8 cellular contexts compared by ENCODE assay signal in genomic region chr17:4806770-4807533, GRCh38. TPM values are rescaled to one million over a fixed set of nuclear protein-coding genes. Genes with fewer than 3 reads are reported as not detected.
DNase-seq lines count a peak whose midpoint lies in the region; ATAC-seq and TF ChIP-seq lines count a peak whose summit lies in the region.

TSS of gene PLD2 (plus strand) at chr17:4807152. CDS start at chr17:4807773, 621 bp downstream.

- H3K4me1 ChIP-seq in GM23248 (ENCODE audit: insufficient read depth) (peaks cover 4% of the 10 kb centered on the region; the same call in 1 of the 2 replicates), Loucy (ENCODE audit: insufficient read depth, low read length, poor library complexity, severe bottlenecking) (peaks cover 4% of the 10 kb centered on the region), parathyroid adenoma (peaks cover 8% of the 10 kb centered on the region), thyroid gland (peaks cover 16 to 17% of the 10 kb centered on the region in 2 donors)

- no peak within 1 kb of the TSS for H3K27ac ChIP-seq in GM23248
- H3K27ac ChIP-seq in parathyroid adenoma, result no peak within 1 kb of the TSS
- H3K27ac ChIP-seq in thyroid gland, result peak within 1 kb of the TSS in 2 of 3 donors; percentile 35 to 63

- no peaks in the 10 kb centered on the region for H3K9me3 ChIP-seq in GM23248 (ENCODE audit: low read depth)
- H3K9me3 ChIP-seq in Loucy (ENCODE audit: insufficient read depth, low read depth, low read length), result no peaks in the 10 kb centered on the region
- no peaks in the 10 kb centered on the region for H3K9me3 ChIP-seq in parathyroid adenoma (ENCODE audit: control insufficient read depth, low read length)
- H3K9me3 ChIP-seq in thyroid gland, result no peaks in the 10 kb centered on the region

- peak; percentile 98 for ATAC-seq in Right ventricle myocardium superior (ENCODE audit: poor library complexity)

- peak; percentile 86 for DNase-seq in EL
- DNase-seq in GM23248, result peak; percentile 95
- DNase-seq in SW480 (ENCODE audit: low spot score), result peak; percentile 72
- peak; percentile 74 for DNase-seq in activated naive CD8-positive, alpha-beta T cell treated with anti-CD3 and anti-CD28 coated beads, Interleukin-2, amount 50 U/mL, for 16 hours (ENCODE audit: low read depth, low spot score)
- peak; percentile 94 for DNase-seq in Right ventricle myocardium superior
- DNase-seq in thyroid gland, result peak; percentile 85 to 90

- H3K4me2 ChIP-seq in GM23248 (ENCODE audit: unreplicated experiment) (peak within 1 kb of the TSS; percentile 78), Loucy (ENCODE audit: low read depth, low read length, poor library complexity, severe bottlenecking) (peak within 1 kb of the TSS; percentile 82), parathyroid adenoma (ENCODE audit: low read length) (peak within 1 kb of the TSS; percentile 83)

- TF ChIP-seq CTCF in Loucy (conservative IDR thresholded peaks at IDR 0.05; ENCODE audit: low read length) (no peak), parathyroid adenoma (IDR thresholded peaks at IDR 0.05) (no peak), thyroid gland (IDR thresholded peaks at IDR 0.05) (peak in 2 of 6 experiments; percentile 7 to 15)

- intact Hi-C loops in Right ventricle myocardium superior (cut with DNase I), result no loop called here
- intact Hi-C loops in thyroid gland (cut with DNase I), result no loop called here

- WGBS in GM23248 (ENCODE audit: low coverage in 1 of 2, low lambda C conversion rate in 2 of 2, missing lambda C conversion rate in 2 of 2), 2 experiments, result 1 to 2% methylated on average over 54 to 61 of the region's 103 CpGs
- 1 to 17% methylated on average over 1 to 36 of the region's 103 CpGs for WGBS in thyroid gland, 2 donors

- H3K36me3 ChIP-seq in GM23248 (ENCODE audit: low read depth) (no peaks in the 10 kb centered on the region), Loucy (ENCODE audit: insufficient read depth, low read length) (no peaks in the 10 kb centered on the region), parathyroid adenoma (ENCODE audit: control insufficient read depth, insufficient read depth, low read length) (no peaks in the 10 kb centered on the region), thyroid gland (no peaks in the 10 kb centered on the region)

- H4K20me1 ChIP-seq in GM23248 (ENCODE audit: insufficient read depth), result no peaks in the 10 kb centered on the region
- no peaks in the 10 kb centered on the region for H4K20me1 ChIP-seq in Loucy (ENCODE audit: insufficient read depth, low read length, poor library complexity, severe bottlenecking)

- peak within 1 kb of the TSS; percentile 88 for H3K4me3 ChIP-seq in GM23248
- H3K4me3 ChIP-seq in Loucy (ENCODE audit: low read length, poor library complexity, severe bottlenecking), result peak within 1 kb of the TSS; percentile 72
- peak within 1 kb of the TSS; percentile 71 for H3K4me3 ChIP-seq in parathyroid adenoma (ENCODE audit: low read depth, low read length)
- H3K4me3 ChIP-seq in thyroid gland (replicated peaks in 1 of 3), result peak within 1 kb of the TSS; percentile 24 to 74 (median 68)

- H3K9ac ChIP-seq in GM23248 (peak within 1 kb of the TSS; percentile 82), Loucy (ENCODE audit: low read depth, low read length, poor library complexity, severe bottlenecking) (peak within 1 kb of the TSS; percentile 58), parathyroid adenoma (peak within 1 kb of the TSS; percentile 61)

- H3K79me2 ChIP-seq in GM23248 (ENCODE audit: insufficient read depth) (no peaks in the 10 kb centered on the region), Loucy (ENCODE audit: insufficient read depth, low read length) (no peaks in the 10 kb centered on the region), parathyroid adenoma (no peaks in the 10 kb centered on the region)

- H2AFZ ChIP-seq in GM23248 (peak within 1 kb of the TSS; percentile 72), Loucy (ENCODE audit: low read length) (peak within 1 kb of the TSS; percentile 81), parathyroid adenoma (peak within 1 kb of the TSS; percentile 92)

- no peaks in the 10 kb centered on the region for H3K27me3 ChIP-seq in GM23248 (replicated peaks; ENCODE audit: insufficient read depth)
- peaks cover 17% of the 10 kb centered on the region for H3K27me3 ChIP-seq in Loucy (ENCODE audit: insufficient read depth, low read length, poor library complexity, severe bottlenecking)
- H3K27me3 ChIP-seq in parathyroid adenoma (ENCODE audit: control insufficient read depth, insufficient read depth, low read length), result no peaks in the 10 kb centered on the region
- no peaks in the 10 kb centered on the region for H3K27me3 ChIP-seq in thyroid gland

- peak in 1 of 2 donors; percentile 61 for TF ChIP-seq POLR2A in thyroid gland (IDR thresholded peaks at IDR 0.05)

- no peaks in the 10 kb centered on the region for H3F3A ChIP-seq in GM23248 (ENCODE audit: insufficient read depth)
- no peaks in the 10 kb centered on the region for H3F3A ChIP-seq in Loucy (ENCODE audit: low read depth)

- no peaks in the 10 kb centered on the region for H3K9me2 ChIP-seq in GM23248 (ENCODE audit: insufficient read depth)
- no peaks in the 10 kb centered on the region for H3K9me2 ChIP-seq in Loucy (replicated peaks; ENCODE audit: low read depth, low read length)

- in situ Hi-C loops in GM23248 (cut with MboI), result no loop called here

RNA-seq across cellular contexts. Expression of gene PLD2, which starts in this region (rescaled TPM):
- 20.9 and 22.0 TPM in 2 replicates for total RNA-seq in GM23248 (2014; rRNA removed; shearing (Covaris generic))
- 11.9 and 12.3 TPM in 2 replicates for polyA plus RNA-seq in GM23248 (2016; fragmentation: Nextera tagmentation; extraction: Ambion mirVana)
- total RNA-seq in Right ventricle myocardium superior (13.6 TPM), thyroid gland (10 to 100 TPM; 10.7 to 20.0 (median 16.2) TPM)

Comparison
In these comparisons a context has a peak if more than half of its experiments do, and no peak if none do; other contexts are left out.
1. H3K27ac ChIP-seq: peak in thyroid gland (2 of 3); none in GM23248 (single experiment) and parathyroid adenoma (single experiment).
2. Peak in every context shown above with its lines, with median percentiles within 50 percentile points of each other: DNase-seq, H2AFZ ChIP-seq, H3K4me2 ChIP-seq, H3K4me3 ChIP-seq and H3K9ac ChIP-seq.